Comparison of ENCODE assay signal across 11 cellular contexts in the genomic region with DNA sequence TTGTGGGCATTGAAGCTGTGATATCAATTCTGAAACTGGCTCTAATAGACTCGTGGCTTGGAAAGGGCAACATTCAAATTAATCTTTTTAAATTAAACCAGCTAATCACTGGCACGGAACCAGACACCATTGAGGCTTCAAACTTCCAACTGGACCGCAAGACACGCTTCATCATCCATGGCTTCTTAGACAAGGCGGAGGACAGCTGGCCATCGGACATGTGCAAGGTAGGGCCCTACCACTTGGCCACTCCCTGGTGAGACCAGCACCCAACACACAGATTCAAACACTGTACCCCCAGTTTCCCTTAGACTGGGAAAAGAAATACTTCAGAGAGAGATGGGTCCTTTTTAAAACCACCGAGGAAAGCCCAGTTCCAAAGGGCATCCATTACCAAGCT. TPM values are rescaled to one million over a fixed set of nuclear protein-coding genes. Genes with fewer than 3 reads are reported as not detected.
"Had no signal": no experiment of that assay in that cellular context is flagged by ENCODE, and none has a peak within 500 bp of the region (broad histone marks: within the 10 kb centered on the region; RNA-seq: fewer than 3 reads in every experiment).

No MANE protein-coding gene starts in this region.

- H3K27ac ChIP-seq: GM23248 had no signal

- DNase-seq: GM23248, GOT3, H7, HFFc6, IMR-90 had no signal

- H3K9me3 ChIP-seq: HAP-1 had no signal

- H3K4me1 ChIP-seq: HAP-1 had no signal

- FAIRE-seq: HTR-8/SVneo, K562 had no signal

- ATAC-seq: HCT116, K562 had no signal

- H3K4me3 ChIP-seq: GM23248, HAP-1, K562 had no signal

- H3K36me3 ChIP-seq: HAP-1 had no signal

RNA-seq across cellular contexts. Expression of a gene that starts 5.1 kb away (rescaled TPM):
- total RNA-seq: GM23248, H4, H7, HFFc6, HT-29, IMR-90 had no signal
- polyA plus RNA-seq: GM23248, IMR-90, K562 had no signal

RNA-seq across cellular contexts. Expression of a gene that starts 35.1 kb away (rescaled TPM):
- total RNA-seq: GM23248, H4, H7, HFFc6, HT-29, IMR-90 had no signal
- polyA plus RNA-seq: GM23248, IMR-90, K562 had no signal
